In the genomic region with DNA sequence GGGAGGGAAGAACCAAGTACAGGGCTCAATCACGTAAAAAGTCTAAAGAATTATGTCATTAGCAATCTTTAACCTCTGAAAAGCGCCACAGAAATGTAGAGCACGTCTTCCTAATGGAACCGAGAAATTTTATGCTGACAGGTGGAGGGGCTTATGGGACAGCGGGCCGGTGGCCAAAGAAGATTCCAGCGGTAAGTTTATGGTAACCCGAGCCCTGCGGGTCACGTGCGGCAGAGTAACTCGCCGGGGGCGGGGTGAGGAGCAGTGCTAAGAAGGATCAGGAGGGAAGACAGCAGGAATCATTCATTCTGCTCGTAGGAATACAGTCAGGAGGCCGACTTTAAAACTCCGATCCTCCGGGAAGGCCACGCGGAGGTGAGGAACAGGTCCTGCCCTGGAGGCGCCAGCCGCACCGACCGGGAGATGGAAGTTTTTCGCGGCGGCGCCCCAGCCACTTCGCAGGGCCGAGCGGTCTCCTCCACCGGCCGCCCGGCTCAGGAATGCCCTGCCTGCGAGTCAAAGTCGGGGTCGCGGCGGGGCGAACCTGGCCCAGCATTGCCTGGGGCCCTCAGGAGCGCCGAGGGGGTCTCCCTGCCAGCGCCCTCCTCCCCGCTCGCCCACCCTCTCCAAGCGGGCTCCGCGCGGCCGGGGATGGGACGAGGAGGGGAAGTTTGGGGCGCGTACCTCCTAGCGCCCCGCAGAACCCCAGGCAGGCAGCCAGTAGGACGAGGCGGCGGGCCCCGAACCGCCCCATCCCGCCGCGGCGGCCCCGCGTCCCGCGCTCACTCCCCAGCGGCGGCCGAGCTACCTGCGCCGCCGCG, we compare ENCODE assay signal across 1 cellular context.
TF ChIP-seq lines count a peak whose summit lies in the region.

No MANE protein-coding gene starts in this region.

TF ChIP-seq in WTC11, 78 proteins besides CTCF, POLR2A, EP300 and RAD21 (continued from another document):
- TF ChIP-seq, protein P1, sequence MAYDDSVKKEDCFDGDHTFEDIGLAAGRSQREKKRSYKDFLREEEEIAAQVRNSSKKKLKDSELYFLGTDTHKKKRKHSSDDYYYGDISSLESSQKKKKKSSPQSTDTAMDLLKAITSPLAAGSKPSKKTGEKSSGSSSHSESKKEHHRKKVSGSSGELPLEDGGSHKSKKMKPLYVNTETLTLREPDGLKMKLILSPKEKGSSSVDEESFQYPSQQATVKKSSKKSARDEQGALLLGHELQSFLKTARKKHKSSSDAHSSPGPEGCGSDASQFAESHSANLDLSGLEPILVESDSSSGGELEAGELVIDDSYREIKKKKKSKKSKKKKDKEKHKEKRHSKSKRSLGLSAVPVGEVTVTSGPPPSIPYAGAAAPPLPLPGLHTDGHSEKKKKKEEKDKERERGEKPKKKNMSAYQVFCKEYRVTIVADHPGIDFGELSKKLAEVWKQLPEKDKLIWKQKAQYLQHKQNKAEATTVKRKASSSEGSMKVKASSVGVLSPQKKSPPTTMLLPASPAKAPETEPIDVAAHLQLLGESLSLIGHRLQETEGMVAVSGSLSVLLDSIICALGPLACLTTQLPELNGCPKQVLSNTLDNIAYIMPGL (CRISPR knock-in tag; IDR thresholded peaks at IDR 0.05), result peak; percentile 50; the same call in 1 of the 2 replicates
- TF ChIP-seq FOXJ3 (CRISPR knock-in tag; IDR thresholded peaks at IDR 0.05; ENCODE audit: borderline replicate concordance), result no peak
- TF ChIP-seq CREM (CRISPR knock-in tag; IDR thresholded peaks at IDR 0.05), result peak; percentile 25; the same call in 1 of the 2 replicates
- TF ChIP-seq ZNF317 (CRISPR knock-in tag; IDR thresholded peaks at IDR 0.05; ENCODE audit: borderline replicate concordance, low read depth), result 0 out of 2 replicates have a peak, but pooled peaks have one; percentile 22
- TF ChIP-seq, protein P2, sequence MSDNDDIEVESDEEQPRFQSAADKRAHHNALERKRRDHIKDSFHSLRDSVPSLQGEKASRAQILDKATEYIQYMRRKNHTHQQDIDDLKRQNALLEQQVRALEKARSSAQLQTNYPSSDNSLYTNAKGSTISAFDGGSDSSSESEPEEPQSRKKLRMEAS (CRISPR knock-in tag; IDR thresholded peaks at IDR 0.05), result peak; percentile 69; the same call in 1 of the 2 replicates
- TF ChIP-seq, protein P3, sequence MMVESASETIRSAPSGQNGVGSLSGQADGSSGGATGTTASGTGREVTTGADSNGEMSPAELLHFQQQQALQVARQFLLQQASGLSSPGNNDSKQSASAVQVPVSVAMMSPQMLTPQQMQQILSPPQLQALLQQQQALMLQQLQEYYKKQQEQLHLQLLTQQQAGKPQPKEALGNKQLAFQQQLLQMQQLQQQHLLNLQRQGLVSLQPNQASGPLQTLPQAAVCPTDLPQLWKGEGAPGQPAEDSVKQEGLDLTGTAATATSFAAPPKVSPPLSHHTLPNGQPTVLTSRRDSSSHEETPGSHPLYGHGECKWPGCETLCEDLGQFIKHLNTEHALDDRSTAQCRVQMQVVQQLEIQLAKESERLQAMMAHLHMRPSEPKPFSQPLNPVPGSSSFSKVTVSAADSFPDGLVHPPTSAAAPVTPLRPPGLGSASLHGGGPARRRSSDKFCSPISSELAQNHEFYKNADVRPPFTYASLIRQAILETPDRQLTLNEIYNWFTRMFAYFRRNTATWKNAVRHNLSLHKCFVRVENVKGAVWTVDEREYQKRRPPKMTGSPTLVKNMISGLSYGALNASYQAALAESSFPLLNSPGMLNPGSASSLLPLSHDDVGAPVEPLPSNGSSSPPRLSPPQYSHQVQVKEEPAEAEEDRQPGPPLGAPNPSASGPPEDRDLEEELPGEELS (CRISPR knock-in tag; IDR thresholded peaks at IDR 0.05), result 0 out of 2 replicates have a peak, but pooled peaks have one; percentile 49
- TF ChIP-seq, protein P4, sequence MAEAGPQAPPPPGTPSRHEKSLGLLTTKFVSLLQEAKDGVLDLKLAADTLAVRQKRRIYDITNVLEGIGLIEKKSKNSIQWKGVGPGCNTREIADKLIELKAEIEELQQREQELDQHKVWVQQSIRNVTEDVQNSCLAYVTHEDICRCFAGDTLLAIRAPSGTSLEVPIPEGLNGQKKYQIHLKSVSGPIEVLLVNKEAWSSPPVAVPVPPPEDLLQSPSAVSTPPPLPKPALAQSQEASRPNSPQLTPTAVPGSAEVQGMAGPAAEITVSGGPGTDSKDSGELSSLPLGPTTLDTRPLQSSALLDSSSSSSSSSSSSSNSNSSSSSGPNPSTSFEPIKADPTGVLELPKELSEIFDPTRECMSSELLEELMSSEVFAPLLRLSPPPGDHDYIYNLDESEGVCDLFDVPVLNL (CRISPR knock-in tag; IDR thresholded peaks at IDR 0.05; ENCODE audit: borderline replicate concordance, low read depth), result no peak
- 0 out of 2 replicates have a peak, but pooled peaks have one; percentile 29 for TF ChIP-seq ETV6 (CRISPR knock-in tag; IDR thresholded peaks at IDR 0.05)
